9 cellular contexts compared by ENCODE assay signal in the genomic region with DNA sequence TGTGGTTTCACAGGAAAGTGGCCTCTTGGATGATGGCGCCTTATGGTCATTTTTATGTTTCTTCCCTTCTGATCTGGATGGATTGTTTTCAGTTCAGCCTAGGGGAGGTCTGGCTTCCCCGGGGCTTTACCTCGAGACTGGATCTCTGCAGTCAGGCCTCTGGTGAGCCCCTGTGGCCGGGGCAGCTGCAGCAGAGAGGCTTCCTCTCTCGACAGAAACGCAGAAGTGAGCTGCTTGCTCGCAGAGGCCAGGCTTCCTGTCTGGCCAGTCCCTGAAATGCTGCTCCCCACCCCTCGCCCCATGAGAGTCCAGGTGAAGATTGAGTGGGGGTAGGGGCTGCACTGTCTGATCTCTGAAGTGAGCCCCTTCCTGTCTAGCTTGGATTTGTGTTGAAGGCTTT. TPM values are rescaled to one million over a fixed set of nuclear protein-coding genes. Genes with fewer than 3 reads are reported as not detected.
DNase-seq lines count a peak whose midpoint lies in the region; ATAC-seq, FAIRE-seq and TF ChIP-seq lines count a peak whose summit lies in the region.
"Had no signal": no experiment of that assay in that cellular context is flagged by ENCODE, and none has a peak within 500 bp of the region (broad histone marks: within the 10 kb centered on the region; RNA-seq: fewer than 3 reads in every experiment).

No MANE protein-coding gene starts in this region.

- peak; percentile 89 for FAIRE-seq in GM19239 (lab: Jason Lieb, UNC)
- no peak for FAIRE-seq in GM12878 (lab: Jason Lieb, UNC)

- H3K9me3 Mint-ChIP-seq in progenitor cell of endocrine pancreas (ENCODE audit: low read depth) = peaks cover 4% of the 10 kb centered on the region
- H3K9me3 Mint-ChIP-seq in activated CD4-positive, alpha-beta T cell treated with anti-CD3 and anti-CD28 coated beads, Interleukin-2, amount 10 ng/mL, durations not matched to agents 7 days and 5 days = no peaks in the 10 kb centered on the region

- H3K36me3 ChIP-seq in GM12878 (ENCODE audit: control insufficient read depth in 2 of 2, insufficient read depth in 2 of 2, low read length in 1 of 2) = peaks cover 15 to 25% of the 10 kb centered on the region in 2 experiments
- no peaks in the 10 kb centered on the region for H3K36me3 ChIP-seq in WERI-Rb-1

- POLR2A ChIA-PET in GM12878 (lab: Charles Lee) = interaction anchor here (0.7 to 2.6 kb wide), 18 partner anchors 10 to 83 kb away, joined by 3 to 13 read pairs (median 5); no protein-coding TSS in a partner anchor
- POLR2A ChIA-PET in activated CD4-positive, alpha-beta T cell treated with anti-CD3 and anti-CD28 coated beads, Interleukin-2, amount 10 ng/mL, durations not matched to agents 7 days and 5 days (lab: Charles Lee) = no interaction called here

- TF ChIP-seq CTCF in GM12878 (IDR thresholded peaks at IDR 0.05 in 2 of 3, conservative IDR thresholded peaks at IDR 0.05 in 1 of 3; ENCODE audit: control insufficient read depth in 2 of 3, extremely low read depth in 1 of 3, insufficient read depth in 1 of 3, low read depth in 3 of 3, low read length in 3 of 3) (peak; percentile 4 to 42 (median 11); a peak in 2 of 6 replicates), progenitor cell of endocrine pancreas (IDR thresholded peaks at IDR 0.05; ENCODE audit: unreplicated experiment) (no peak), WERI-Rb-1 (IDR thresholded peaks at IDR 0.05; ENCODE audit: low read depth, low read length) (no peak)

- peak overlapping the region; percentile 56 for H3K27ac Mint-ChIP-seq in progenitor cell of endocrine pancreas
- no peak overlapping the region for H3K27ac Mint-ChIP-seq in activated CD4-positive, alpha-beta T cell treated with anti-CD3 and anti-CD28 coated beads, Interleukin-2, amount 10 ng/mL, durations not matched to agents 7 days and 5 days
- H3K27ac Mint-ChIP-seq: T-helper 1 cell treated with Interleukin-12 subunit alpha and Interleukin-12 subunit beta and Interleukin-4 antibody, amounts not matched to agents 30 μg/mL and 1 μg/mL, for 36 hours had no signal

- TF ChIP-seq EP300 in GM12878 (IDR thresholded peaks at IDR 0.05; ENCODE audit: borderline replicate concordance in 1 of 2, control insufficient read depth in 1 of 2, low read depth in 2 of 2, low read length in 2 of 2) = peak; percentile 23 to 60; a peak in 3 of 4 replicates

- DNase-seq in GM19239 (ENCODE audit: insufficient read length, low spot score) (no peak), GM12878 (ENCODE audit: low read depth, low spot score) (no peak), progenitor cell of endocrine pancreas (ENCODE audit: low spot score, unreplicated experiment) (no peak), WERI-Rb-1 (no peak), kidney glomerular epithelial cell (lab: John Stamatoyannopoulos, UW) (no peak)
- DNase-seq in activated CD4-positive, alpha-beta T cell treated with anti-CD3 and anti-CD28 coated beads, Interleukin-2, amount 10 ng/mL, durations not matched to agents 7 days and 5 days = no peak
- no peak for DNase-seq in stimulated activated CD4-positive, alpha-beta T cell treated with anti-CD3 and anti-CD28 coated beads, Interleukin-4, amount 100 ng/mL, for 24 hours

- no peaks in the 10 kb centered on the region for H3K27me3 Mint-ChIP-seq in progenitor cell of endocrine pancreas
- no peaks in the 10 kb centered on the region for H3K27me3 Mint-ChIP-seq in activated CD4-positive, alpha-beta T cell treated with anti-CD3 and anti-CD28 coated beads, Interleukin-2, amount 10 ng/mL, durations not matched to agents 7 days and 5 days

- TF ChIP-seq RAD21 in GM12878 (IDR thresholded peaks at IDR 0.05; ENCODE audit: insufficient read depth, low read depth, low read length) = peak; percentile 53

- no peaks in the 10 kb centered on the region for H4K20me1 ChIP-seq in GM12878 (ENCODE audit: control insufficient read depth, insufficient read depth)

- H3K4me3 ChIP-seq in GM12878 (peak overlapping the region; percentile 71), WERI-Rb-1 (ENCODE audit: low read depth, low read length) (no peak overlapping the region)

- H3K27ac ChIP-seq in GM12878 (ENCODE audit: control insufficient read depth, insufficient read depth) (peak overlapping the region; percentile 98), WERI-Rb-1 (no peak overlapping the region)

- intact Hi-C loops in GM12878 (cut with micrococcal nuclease; ENCODE audit: unreplicated experiment) = loop anchor here (2.0 kb wide), 1 partner anchor 14 kb away; no protein-coding TSS in a partner anchor

- RAD21 ChIA-PET in GM12878 (lab: Charles Lee; ENCODE audit: unreplicated experiment) = interaction anchor here (0.6 to 2.9 kb wide), 21 partner anchors 8 to 345 kb away, joined by 3 to 37 read pairs (median 7); a partner anchor contains a TSS

- peaks cover 98% of the 10 kb centered on the region for H3K79me2 ChIP-seq in GM12878 (ENCODE audit: control insufficient read depth, insufficient read depth, low read length)

- H3K4me2 ChIP-seq in GM12878 (ENCODE audit: control insufficient read depth, insufficient read depth) = peak overlapping the region; percentile 80

- H3K9me3 ChIP-seq in GM12878 (replicated peaks; ENCODE audit: control insufficient read depth, insufficient read depth, low read length) = peaks cover 3% of the 10 kb centered on the region; the same call in 2 of the 3 replicates
- no peaks in the 10 kb centered on the region for H3K9me3 ChIP-seq in WERI-Rb-1 (ENCODE audit: severe bottlenecking)

- no peak overlapping the region for H2AFZ ChIP-seq in GM12878 (ENCODE audit: control insufficient read depth, low read depth, low read length)

- CTCF ChIA-PET in GM12878 (lab: Yijun Ruan, JAX) = interaction anchor here (0.6 to 3.8 kb wide), 10 partner anchors 25 to 83 kb away, joined by 3 to 24 read pairs (median 6); a partner anchor contains a TSS
- CTCF ChIA-PET in activated CD4-positive, alpha-beta T cell treated with anti-CD3 and anti-CD28 coated beads, Interleukin-2, amount 10 ng/mL, durations not matched to agents 7 days and 5 days (lab: Charles Lee) = interaction anchor here (0.6 kb wide), 1 partner anchor 1143 kb away, joined by 3 read pairs; no protein-coding TSS in a partner anchor

- peak; percentile 80 for TF ChIP-seq POLR2A in GM12878 (IDR thresholded peaks at IDR 0.05; ENCODE audit: low read depth, low read length)

- BruUV-seq in GM12878 (replicated peaks; lab: Mats Ljungman, UMichigan) = no TSS peak

- SMC1A ChIA-PET in GM12878 (lab: Charles Lee; ENCODE audit: uncharacterized antibody, unreplicated experiment) = interaction anchor here (1.2 to 5.9 kb wide), 16 partner anchors 10 to 83 kb away, joined by 3 to 63 read pairs (median 9); no protein-coding TSS in a partner anchor

- peak overlapping the region; percentile 90 for H3K9ac ChIP-seq in GM12878 (ENCODE audit: control insufficient read depth, insufficient read depth, low read length)

- H3K4me3 Mint-ChIP-seq in progenitor cell of endocrine pancreas (ENCODE audit: low read depth) = no peak overlapping the region
- no peak overlapping the region for H3K4me3 Mint-ChIP-seq in activated CD4-positive, alpha-beta T cell treated with anti-CD3 and anti-CD28 coated beads, Interleukin-2, amount 10 ng/mL, durations not matched to agents 7 days and 5 days
- H3K4me3 Mint-ChIP-seq: T-helper 1 cell treated with Interleukin-12 subunit alpha and Interleukin-12 subunit beta and Interleukin-4 antibody, amounts not matched to agents 30 μg/mL and 1 μg/mL, for 36 hours had no signal

- WGBS in GM12878 (ENCODE audit: insufficient coverage, insufficient replicate concordance, low lambda C conversion rate, missing lambda C conversion rate) = 0% methylated on average over 8 of the region's 8 CpGs

- ATAC-seq in HG03139 (IDR thresholded peaks at IDR 0.05; ENCODE audit: unreplicated experiment) = peak; percentile 52
- peak; percentile 72 for ATAC-seq in GM12878

- H3K4me1 Mint-ChIP-seq in progenitor cell of endocrine pancreas (ENCODE audit: low read depth) = peaks cover 1% of the 10 kb centered on the region
- H3K4me1 Mint-ChIP-seq in activated CD4-positive, alpha-beta T cell treated with anti-CD3 and anti-CD28 coated beads, Interleukin-2, amount 10 ng/mL, durations not matched to agents 7 days and 5 days = peaks cover 5% of the 10 kb centered on the region

- H3K4me1 ChIP-seq in GM12878 (ENCODE audit: control insufficient read depth, insufficient read depth, low read length) = peaks cover 86% of the 10 kb centered on the region

- H3K36me3 Mint-ChIP-seq in progenitor cell of endocrine pancreas (ENCODE audit: insufficient read depth) = no peaks in the 10 kb centered on the region
- H3K36me3 Mint-ChIP-seq in activated CD4-positive, alpha-beta T cell treated with anti-CD3 and anti-CD28 coated beads, Interleukin-2, amount 10 ng/mL, durations not matched to agents 7 days and 5 days (ENCODE audit: low read depth) = no peaks in the 10 kb centered on the region

- in situ Hi-C loops in GM12878 (cut with MboI) = no loop called here

- no peaks in the 10 kb centered on the region for H3K27me3 ChIP-seq in GM12878 (replicated peaks in 1 of 2; ENCODE audit: control insufficient read depth in 2 of 2, insufficient read depth in 2 of 2, low read length in 1 of 2)
- no peaks in the 10 kb centered on the region for H3K27me3 ChIP-seq in WERI-Rb-1 (ENCODE audit: insufficient read depth, low read depth, severe bottlenecking)

RNA-seq across cellular contexts. Expression of a gene that starts 44.0 kb away (rescaled TPM):
- total RNA-seq in GM12878 (2013; cell fraction: nucleolus; rRNA removed) = 718 and 719 TPM in 2 replicates
- total RNA-seq in GM12878 (2014; rRNA removed) = 131 and 138 TPM in 2 replicates
- total RNA-seq in GM12878 (2014; rRNA removed; fragmentation: Illumina TruSeq; extraction: Trizol) = 137 and 139 TPM in 2 replicates
- 243 and 256 TPM in 2 replicates for total RNA-seq in GM12878 (2021)
- polyA plus RNA-seq in GM12878 (2011; ENCODE audit: low read depth) = 62.1 TPM
- 245 and 253 TPM in 2 replicates for polyA plus RNA-seq in GM12878 (2011; rRNA removed)
- 204 and 222 TPM in 2 replicates for polyA plus RNA-seq in GM12878 (2011; cell fraction: cytosol; rRNA removed)
- 783 and 874 TPM in 2 replicates for polyA plus RNA-seq in GM12878 (2011; cell fraction: nucleus; rRNA removed)
- 112 and 157 TPM in 2 replicates for polyA plus RNA-seq in GM12878 (2012)
- polyA plus RNA-seq in GM12878 (2014; fragmentation: Illumina TruSeq; extraction: Trizol) = 151 and 159 TPM in 2 replicates
- polyA plus RNA-seq in GM12878 (2014; fragmentation: Nextera tagmentation; extraction: Ambion mirVana) = 10 to 100 TPM; 47.6 to 53.9 TPM
- 148 and 152 TPM in 2 replicates for polyA plus RNA-seq in GM12878 (2014; rRNA removed)
- polyA plus RNA-seq in GM12878 (2016; fragmentation: Nextera tagmentation; extraction: Ambion mirVana) = 100 to 1,000 TPM; 156 to 168 TPM
- polyA minus RNA-seq in GM12878 (2011; rRNA and poly(A)+ RNA removed) = 502 and 650 TPM in 2 replicates
- 202 and 205 TPM in 2 replicates for polyA minus RNA-seq in GM12878 (2011; cell fraction: cytosol; rRNA and poly(A)+ RNA removed)
- 448 and 681 TPM in 2 replicates for polyA minus RNA-seq in GM12878 (2011; cell fraction: nucleus; rRNA and poly(A)+ RNA removed)
- 9.1 and 10.3 TPM in 2 replicates for total RNA-seq in progenitor cell of endocrine pancreas
- total RNA-seq in activated CD4-positive, alpha-beta T cell treated with anti-CD3 and anti-CD28 coated beads, Interleukin-2, amount 10 ng/mL, durations not matched to agents 7 days and 5 days = 1 to 10 TPM; 2.6 to 3.1 TPM

Comparison
In these comparisons a context has a peak if more than half of its experiments do, and no peak if none do; other contexts are left out.
1. CTCF ChIP-seq: peak in GM12878 (3 of 3); none in progenitor cell of endocrine pancreas (single experiment) and WERI-Rb-1 (single experiment).
2. RNA of a gene that starts 44.0 kb away (total RNA-seq): 131 to 719 TPM in GM12878; 9.1 to 10.3 TPM in progenitor cell of endocrine pancreas and 2.6 to 3.1 TPM in activated CD4-positive, alpha-beta T cell treated with anti-CD3 and anti-CD28 coated beads, Interleukin-2, amount 10 ng/mL, durations not matched to agents 7 days and 5 days; every median in the first group is over 10 times any median in the second.